In genomic region chr7:107815254-107815882, GRCh38 we compare ENCODE assay signal across 14 cellular contexts. TPM values are rescaled to one million over a fixed set of nuclear protein-coding genes. Genes with fewer than 3 reads are reported as not detected.
DNase-seq lines count a peak whose midpoint lies in the region; ATAC-seq and TF ChIP-seq lines count a peak whose summit lies in the region.
"Had no signal": no experiment of that assay in that cellular context is flagged by ENCODE, and none has a peak within 500 bp of the region (broad histone marks: within the 10 kb centered on the region; RNA-seq: fewer than 3 reads in every experiment).

No MANE protein-coding gene starts in this region.

- H3K27ac ChIP-seq in mammary epithelial cell (ENCODE audit: insufficient read depth, low read depth, low read length) (no peak overlapping the region), caudate nucleus (ENCODE audit: low read depth, low read length) (peak overlapping the region; percentile 52), OCI-LY7 (ENCODE audit: low read depth, low read length, poor library complexity, severe bottlenecking) (no peak overlapping the region)
- H3K27ac ChIP-seq: dorsolateral prefrontal cortex had no signal

- no peak overlapping the region for H3K4me2 ChIP-seq in mammary epithelial cell (ENCODE audit: insufficient read depth, low read depth, low read length)
- H3K4me2 ChIP-seq in OCI-LY7 (ENCODE audit: low read length): no peak overlapping the region

- H3K9me3 Mint-ChIP-seq in MCF 10A (ENCODE audit: unreplicated experiment): no peaks in the 10 kb centered on the region
- H3K9me3 Mint-ChIP-seq in stimulated activated naive B cell treated with anti-CD40 and anti-IgM and Interleukin-4, amounts not matched to agents 10 μg/mL and 1 μg/mL and 100 μg/mL, for 72 hours: no peaks in the 10 kb centered on the region
- H3K9me3 Mint-ChIP-seq: naive B cell had no signal

- intact Hi-C loops in MCF 10A (cut with micrococcal nuclease): no loop called here
- intact Hi-C loops in mammary epithelial cell (cut with micrococcal nuclease): no loop called here
- intact Hi-C loops in OCI-LY7 (cut with micrococcal nuclease; ENCODE audit: unreplicated experiment): no loop called here

- H3K36me3 ChIP-seq in mammary epithelial cell (ENCODE audit: insufficient read depth, low read length): no peaks in the 10 kb centered on the region
- no peaks in the 10 kb centered on the region for H3K36me3 ChIP-seq in OCI-LY7 (ENCODE audit: insufficient read depth, low read length)

- DNase-seq in MCF 10A (ENCODE audit: unreplicated experiment) (peak; percentile 2), mammary epithelial cell (no peak), caudate nucleus (lab: John Stamatoyannopoulos, UW) (peak in 10 of 61 donors; percentile 1 to 67 (median 9)), OCI-LY7 (ENCODE audit: low spot score) (no peak), inferior parietal cortex (ENCODE audit: extremely low spot score) (no peak)
- no peak for DNase-seq in stimulated activated naive B cell treated with anti-CD40 and anti-IgM and Interleukin-4, amounts not matched to agents 10 μg/mL and 1 μg/mL and 100 μg/mL, for 72 hours
- DNase-seq: dorsolateral prefrontal cortex, naive B cell, NCI-H1048, NCI-H774, SW 1271 had no signal

- POLR2A ChIA-PET in MCF 10A (lab: Yijun Ruan, JAX) (no interaction called here), OCI-LY7 (lab: Charles Lee) (no interaction called here)

- H3K4me1 ChIP-seq in mammary epithelial cell (ENCODE audit: insufficient read depth, low read length) (no peaks in the 10 kb centered on the region), OCI-LY7 (ENCODE audit: insufficient read depth, low read length, poor library complexity, severe bottlenecking) (no peaks in the 10 kb centered on the region)

- H3K4me3 ChIP-seq in mammary epithelial cell (replicated peaks in 1 of 3; ENCODE audit: insufficient read depth in 1 of 3, low read depth in 2 of 3, low read length in 3 of 3) (no peak overlapping the region), OCI-LY7 (ENCODE audit: low read depth, low read length, poor library complexity, severe bottlenecking) (no peak overlapping the region)
- H3K4me3 ChIP-seq: dorsolateral prefrontal cortex had no signal

- peak; percentile 53 for ATAC-seq in HG02885 (IDR thresholded peaks at IDR 0.05; ENCODE audit: poor library complexity, unreplicated experiment)
- ATAC-seq in stimulated activated naive B cell treated with anti-CD40 and anti-IgM and Interleukin-4, amounts not matched to agents 10 μg/mL and 1 μg/mL and 100 μg/mL, for 72 hours (replicated peaks): peak; percentile 55 to 67
- ATAC-seq in HG03354 (IDR thresholded peaks at IDR 0.05; ENCODE audit: poor library complexity, severe bottlenecking, unreplicated experiment): no peak

- WGBS in mammary epithelial cell (ENCODE audit: low coverage, missing lambda C conversion rate): 53% methylated on average over 4 of the region's 4 CpGs

- H3K79me2 ChIP-seq in mammary epithelial cell (ENCODE audit: insufficient read depth, low read length): no peaks in the 10 kb centered on the region
- H3K79me2 ChIP-seq in OCI-LY7 (ENCODE audit: insufficient read depth, low read depth, low read length): no peaks in the 10 kb centered on the region

- H3K27me3 Mint-ChIP-seq in MCF 10A (ENCODE audit: insufficient read depth, unreplicated experiment): peaks cover 21% of the 10 kb centered on the region
- H3K27me3 Mint-ChIP-seq in stimulated activated naive B cell treated with anti-CD40 and anti-IgM and Interleukin-4, amounts not matched to agents 10 μg/mL and 1 μg/mL and 100 μg/mL, for 72 hours: peaks cover 0 to 4% of the 10 kb centered on the region in 2 donors

- CTCF ChIA-PET in MCF 10A (lab: Yijun Ruan, JAX): interaction anchor here (0.5 to 1.1 kb wide), 3 partner anchors 10 to 43 kb away, joined by 3 to 4 read pairs (median 3); no protein-coding TSS in a partner anchor
- CTCF ChIA-PET in mammary epithelial cell (lab: Charles Lee; ENCODE audit: low non-redundant PET): no interaction called here
- CTCF ChIA-PET in OCI-LY7 (lab: Charles Lee; ENCODE audit: unreplicated experiment): no interaction called here

- no peaks in the 10 kb centered on the region for H4K20me1 ChIP-seq in mammary epithelial cell (ENCODE audit: insufficient read depth, low read length)
- no peaks in the 10 kb centered on the region for H4K20me1 ChIP-seq in OCI-LY7 (ENCODE audit: insufficient read depth, low read length)

- BruUV-seq in MCF 10A (replicated peaks; lab: Mats Ljungman, UMichigan) (no TSS peak), mammary epithelial cell (replicated peaks; lab: Mats Ljungman, UMichigan) (no TSS peak), OCI-LY7 (replicated peaks; lab: Mats Ljungman, UMichigan) (no TSS peak)

- H3K4me3 Mint-ChIP-seq in MCF 10A (ENCODE audit: unreplicated experiment): no peak overlapping the region
- H3K4me3 Mint-ChIP-seq in stimulated activated naive B cell treated with anti-CD40 and anti-IgM and Interleukin-4, amounts not matched to agents 10 μg/mL and 1 μg/mL and 100 μg/mL, for 72 hours: no peak overlapping the region
- H3K4me3 Mint-ChIP-seq: naive B cell had no signal

- H3K9me3 ChIP-seq in mammary epithelial cell (replicated peaks; ENCODE audit: insufficient read depth, low read length): no peaks in the 10 kb centered on the region
- H3K9me3 ChIP-seq in OCI-LY7 (ENCODE audit: low read length): no peaks in the 10 kb centered on the region

- in situ Hi-C loops in mammary epithelial cell (cut with MboI; ENCODE audit: low sequenced_read_pairs in 2 of 2): no loop called here

- H3K4me1 Mint-ChIP-seq in MCF 10A (ENCODE audit: insufficient read depth, unreplicated experiment): peaks cover 14% of the 10 kb centered on the region
- H3K4me1 Mint-ChIP-seq in stimulated activated naive B cell treated with anti-CD40 and anti-IgM and Interleukin-4, amounts not matched to agents 10 μg/mL and 1 μg/mL and 100 μg/mL, for 72 hours: peaks cover 0 to 2% of the 10 kb centered on the region in 2 donors
- H3K4me1 Mint-ChIP-seq: naive B cell had no signal

- no peak overlapping the region for H3K9ac ChIP-seq in mammary epithelial cell (ENCODE audit: insufficient read depth, low read length)

- dilution Hi-C loops in mammary epithelial cell (cut with HindIII; ENCODE audit: low sequenced_read_pairs): no loop called here

- H2AFZ ChIP-seq in mammary epithelial cell (ENCODE audit: low read depth, low read length) (no peak overlapping the region), OCI-LY7 (ENCODE audit: low read length) (no peak overlapping the region)

- TF ChIP-seq CTCF in MCF 10A (IDR thresholded peaks at IDR 0.05; ENCODE audit: unreplicated experiment) (no peak), mammary epithelial cell (conservative IDR thresholded peaks at IDR 0.05 in 1 of 2, IDR thresholded peaks at IDR 0.05 in 1 of 2; ENCODE audit: extremely low read depth in 1 of 2, insufficient read depth in 1 of 2, low read depth in 1 of 2, low read length in 2 of 2) (no peak), OCI-LY7 (conservative IDR thresholded peaks at IDR 0.05; ENCODE audit: low read length) (no peak)

- H3K9me2 ChIP-seq in OCI-LY7 (ENCODE audit: insufficient read depth, low read length): no peaks in the 10 kb centered on the region; the same call in 1 of the 2 replicates

- no peaks in the 10 kb centered on the region for H3K27me3 ChIP-seq in mammary epithelial cell (ENCODE audit: insufficient read depth, low read length)
- H3K27me3 ChIP-seq: dorsolateral prefrontal cortex had no signal

- no peak overlapping the region for H3K27ac Mint-ChIP-seq in MCF 10A (ENCODE audit: low read depth, unreplicated experiment)
- no peak overlapping the region for H3K27ac Mint-ChIP-seq in stimulated activated naive B cell treated with anti-CD40 and anti-IgM and Interleukin-4, amounts not matched to agents 10 μg/mL and 1 μg/mL and 100 μg/mL, for 72 hours
- H3K27ac Mint-ChIP-seq: naive B cell had no signal

- H3K36me3 Mint-ChIP-seq in MCF 10A (ENCODE audit: insufficient read depth, unreplicated experiment): no peaks in the 10 kb centered on the region
- H3K36me3 Mint-ChIP-seq in stimulated activated naive B cell treated with anti-CD40 and anti-IgM and Interleukin-4, amounts not matched to agents 10 μg/mL and 1 μg/mL and 100 μg/mL, for 72 hours: no peaks in the 10 kb centered on the region
- H3K36me3 Mint-ChIP-seq: naive B cell had no signal

RNA-seq across cellular contexts. Expression of gene SLC26A3, which starts 12.3 kb away (rescaled TPM):
- not detected in 2 replicates for total RNA-seq in MCF 10A (2022)
- total RNA-seq in mammary epithelial cell: not detected
- not detected for polyA plus RNA-seq in mammary epithelial cell
- polyA minus RNA-seq in mammary epithelial cell: not detected
- not detected in 2 replicates for total RNA-seq in OCI-LY7 (2014; rRNA removed; shearing (Covaris generic))
- total RNA-seq in OCI-LY7 (2022): not detected in 2 replicates
- total RNA-seq: dorsolateral prefrontal cortex, RPMI7951 had no signal
